In genomic region chr3:52458031-52458760, GRCh38 we compare ENCODE assay signal across 21 cellular contexts. TPM values are rescaled to one million over a fixed set of nuclear protein-coding genes. Genes with fewer than 3 reads are reported as not detected.
DNase-seq lines count a peak whose midpoint lies in the region; TF ChIP-seq lines count a peak whose summit lies in the region.
"Had no signal": no experiment of that assay in that cellular context is flagged by ENCODE, and none has a peak within 500 bp of the region (broad histone marks: within the 10 kb centered on the region; RNA-seq: fewer than 3 reads in every experiment).

No MANE protein-coding gene starts in this region.

- no peaks in the 10 kb centered on the region for H3K9me3 ChIP-seq in Loucy (ENCODE audit: insufficient read depth, low read depth, low read length)
- no peaks in the 10 kb centered on the region for H3K9me3 ChIP-seq in endodermal cell (ENCODE audit: control insufficient read depth, low read length)
- H3K9me3 ChIP-seq in tibial nerve = no peaks in the 10 kb centered on the region
- H3K9me3 ChIP-seq: heart right ventricle, thyroid gland had no signal

- H2AFZ ChIP-seq in Loucy (ENCODE audit: low read length) = no peak overlapping the region

- DNase-seq in activated CD4-positive, alpha-beta T cell treated with anti-CD3 and anti-CD28 coated beads, Interleukin-2, amount 10 ng/mL, durations not matched to agents 7 days and 5 days = no peak
- DNase-seq in activated CD4-positive, alpha-beta T cell treated with anti-CD3 and anti-CD28 coated beads, Interleukin-2, amount 50 U/mL, for 48 hours = no peak
- DNase-seq in endodermal cell = no peak
- no peak for DNase-seq in neural crest cell (ENCODE audit: low read depth, low spot score)
- DNase-seq in tibial nerve (ENCODE audit: low spot score in 2 of 2) = no peak
- DNase-seq in HCEC 1CT = no peak
- no peak for DNase-seq in middle frontal gyrus (ENCODE audit: extremely low spot score, low spot score)
- DNase-seq: ACHN; activated CD4-positive, alpha-beta T cell treated with anti-CD3 and anti-CD28 coated beads, Interleukin-2, amount 50 U/mL, for 4 hours; DMS79 treated with DMSO at 0.1 percent for 48 hours; effector memory CD4-positive, alpha-beta T cell; heart right ventricle; NCI-H1105; NCI-H2107; NCI-H748 treated with DMSO at 0.1 percent for 48 hours; stimulated activated naive CD4-positive, alpha-beta T cell; thyroid gland had no signal

- H3K4me1 Mint-ChIP-seq in activated CD4-positive, alpha-beta T cell treated with anti-CD3 and anti-CD28 coated beads, Interleukin-2, amount 10 ng/mL, durations not matched to agents 7 days and 5 days = peaks cover 39% of the 10 kb centered on the region
- H3K4me1 Mint-ChIP-seq in endodermal cell (peaks cover 29% of the 10 kb centered on the region), neural crest cell (peaks cover 37% of the 10 kb centered on the region)

- peak overlapping the region; percentile 83 for H3K4me2 ChIP-seq in Loucy (ENCODE audit: low read depth, low read length, poor library complexity, severe bottlenecking)
- H3K4me2 ChIP-seq: KMS-11 had no signal

- peaks cover 77% of the 10 kb centered on the region for H3K79me2 ChIP-seq in Loucy (ENCODE audit: insufficient read depth, low read length)

- H3K4me3 ChIP-seq in Loucy (ENCODE audit: low read length, poor library complexity, severe bottlenecking) = peak overlapping the region; percentile 82
- H3K4me3 ChIP-seq in endodermal cell (ENCODE audit: low read length) = peak overlapping the region; percentile 97
- no peak overlapping the region for H3K4me3 ChIP-seq in tibial nerve
- H3K4me3 ChIP-seq: heart right ventricle, SK-N-MC, thyroid gland had no signal

- H3K27ac ChIP-seq in endodermal cell (ENCODE audit: low read depth, low read length) (no peak overlapping the region), tibial nerve (no peak overlapping the region)
- H3K27ac ChIP-seq: KMS-11, SK-N-MC, thyroid gland had no signal

- POLR2A ChIA-PET in activated CD4-positive, alpha-beta T cell treated with anti-CD3 and anti-CD28 coated beads, Interleukin-2, amount 10 ng/mL, durations not matched to agents 7 days and 5 days (lab: Charles Lee) = no interaction called here

- 80 to 100% methylated on average over 3 to 6 of the region's 6 CpGs for WGBS in endodermal cell (ENCODE audit: insufficient coverage in 1 of 2, insufficient read length in 1 of 2), 2 experiments
- 79 to 80% methylated on average over 6 of the region's 6 CpGs for WGBS in tibial nerve, 2 donors

- H3K36me3 Mint-ChIP-seq in activated CD4-positive, alpha-beta T cell treated with anti-CD3 and anti-CD28 coated beads, Interleukin-2, amount 10 ng/mL, durations not matched to agents 7 days and 5 days (ENCODE audit: low read depth) = peaks cover 31% of the 10 kb centered on the region
- H3K36me3 Mint-ChIP-seq in endodermal cell (ENCODE audit: low read depth) (peaks cover 45% of the 10 kb centered on the region), neural crest cell (ENCODE audit: low read depth) (peaks cover 16% of the 10 kb centered on the region)

- H3K27ac Mint-ChIP-seq in activated CD4-positive, alpha-beta T cell treated with anti-CD3 and anti-CD28 coated beads, Interleukin-2, amount 10 ng/mL, durations not matched to agents 7 days and 5 days = peak overlapping the region; percentile 5
- H3K27ac Mint-ChIP-seq in endodermal cell (no peak overlapping the region), neural crest cell (ENCODE audit: unreplicated experiment) (no peak overlapping the region)

- no peaks in the 10 kb centered on the region for H3K27me3 Mint-ChIP-seq in activated CD4-positive, alpha-beta T cell treated with anti-CD3 and anti-CD28 coated beads, Interleukin-2, amount 10 ng/mL, durations not matched to agents 7 days and 5 days
- no peaks in the 10 kb centered on the region for H3K27me3 Mint-ChIP-seq in endodermal cell (ENCODE audit: insufficient read depth)
- no peaks in the 10 kb centered on the region for H3K27me3 Mint-ChIP-seq in neural crest cell (ENCODE audit: low read depth)
- H3K27me3 Mint-ChIP-seq: central memory CD8-positive, alpha-beta T cell had no signal

- no peaks in the 10 kb centered on the region for H3K9me2 ChIP-seq in Loucy (replicated peaks; ENCODE audit: low read depth, low read length)

- H3K9me3 Mint-ChIP-seq in activated CD4-positive, alpha-beta T cell treated with anti-CD3 and anti-CD28 coated beads, Interleukin-2, amount 10 ng/mL, durations not matched to agents 7 days and 5 days = no peaks in the 10 kb centered on the region
- H3K9me3 Mint-ChIP-seq in endodermal cell (no peaks in the 10 kb centered on the region), neural crest cell (no peaks in the 10 kb centered on the region)
- H3K9me3 Mint-ChIP-seq: central memory CD8-positive, alpha-beta T cell had no signal

- peaks cover 6% of the 10 kb centered on the region for H3K27me3 ChIP-seq in Loucy (ENCODE audit: insufficient read depth, low read length, poor library complexity, severe bottlenecking)
- no peaks in the 10 kb centered on the region for H3K27me3 ChIP-seq in endodermal cell (ENCODE audit: control insufficient read depth, insufficient read depth, low read length, poor library complexity, severe bottlenecking)
- no peaks in the 10 kb centered on the region for H3K27me3 ChIP-seq in tibial nerve
- H3K27me3 ChIP-seq: heart right ventricle, thyroid gland had no signal

- peaks cover 45% of the 10 kb centered on the region for H3K4me1 ChIP-seq in Loucy (ENCODE audit: insufficient read depth, low read length, poor library complexity, severe bottlenecking)
- peaks cover 8% of the 10 kb centered on the region for H3K4me1 ChIP-seq in endodermal cell (ENCODE audit: control insufficient read depth, insufficient read depth, low read length)
- H3K4me1 ChIP-seq in tibial nerve = peaks cover 0 to 52% (median 13%) of the 10 kb centered on the region in 4 donors

- CTCF ChIA-PET in activated CD4-positive, alpha-beta T cell treated with anti-CD3 and anti-CD28 coated beads, Interleukin-2, amount 10 ng/mL, durations not matched to agents 7 days and 5 days (lab: Charles Lee) = interaction anchor here (1.9 to 2.9 kb wide), 5 partner anchors 9 to 30 kb away, joined by 5 to 12 read pairs (median 7); no protein-coding TSS in a partner anchor

- H3K36me3 ChIP-seq in Loucy (ENCODE audit: insufficient read depth, low read length) (peaks cover 33% of the 10 kb centered on the region; the same call in 1 of the 2 replicates), endodermal cell (ENCODE audit: control insufficient read depth, insufficient read depth, low read length) (peaks cover 49% of the 10 kb centered on the region), tibial nerve (peaks cover 0 to 59% (median 0%) of the 10 kb centered on the region in 3 donors)

- TF ChIP-seq EP300 in tibial nerve (IDR thresholded peaks at IDR 0.05) = no peak

- H3K9ac ChIP-seq in Loucy (ENCODE audit: low read depth, low read length, poor library complexity, severe bottlenecking) (peak overlapping the region; percentile 99), endodermal cell (ENCODE audit: extremely low read depth, low read length, poor library complexity, severe bottlenecking) (no peak overlapping the region)
- H3K9ac ChIP-seq: KMS-11 had no signal

- TF ChIP-seq POLR2A in tibial nerve (IDR thresholded peaks at IDR 0.05) = no peak

- H3K4me3 Mint-ChIP-seq in activated CD4-positive, alpha-beta T cell treated with anti-CD3 and anti-CD28 coated beads, Interleukin-2, amount 10 ng/mL, durations not matched to agents 7 days and 5 days = no peak overlapping the region
- H3K4me3 Mint-ChIP-seq in endodermal cell = no peak overlapping the region
- H3K4me3 Mint-ChIP-seq in neural crest cell = peak overlapping the region; percentile 94
- H3K4me3 Mint-ChIP-seq: central memory CD8-positive, alpha-beta T cell had no signal

- H4K20me1 ChIP-seq in Loucy (ENCODE audit: insufficient read depth, low read length, poor library complexity, severe bottlenecking) = peaks cover 23% of the 10 kb centered on the region

- TF ChIP-seq CTCF in Loucy (conservative IDR thresholded peaks at IDR 0.05; ENCODE audit: low read length) (no peak), endodermal cell (conservative IDR thresholded peaks at IDR 0.05) (no peak), neural crest cell (conservative IDR thresholded peaks at IDR 0.05) (no peak), tibial nerve (IDR thresholded peaks at IDR 0.05) (no peak)

- H3F3A ChIP-seq in Loucy (ENCODE audit: low read depth) = no peaks in the 10 kb centered on the region

RNA-seq across cellular contexts. Expression of gene NISCH, which starts 2.8 kb away (rescaled TPM):
- 10 to 100 TPM; 94.5 TPM for total RNA-seq in activated CD4-positive, alpha-beta T cell treated with anti-CD3 and anti-CD28 coated beads, Interleukin-2, amount 10 ng/mL, durations not matched to agents 7 days and 5 days
- total RNA-seq in endodermal cell = 100 to 1,000 TPM; 151 to 156 TPM
- 124 TPM for polyA plus RNA-seq in endodermal cell (2013, experiment 1 of 2)
- 99.4 TPM for polyA plus RNA-seq in endodermal cell (2013, experiment 2 of 2)
- total RNA-seq in neural crest cell = 161 and 166 TPM in 2 replicates
- 100 to 1,000 TPM; 192 to 305 (median 232) TPM for total RNA-seq in tibial nerve

RNA-seq across cellular contexts. Expression of gene TNNC1, which starts 4.4 kb away (rescaled TPM):
- 1 to 10 TPM; 1.5 to 2.1 TPM for total RNA-seq in activated CD4-positive, alpha-beta T cell treated with anti-CD3 and anti-CD28 coated beads, Interleukin-2, amount 10 ng/mL, durations not matched to agents 7 days and 5 days
- 10 to 100 TPM; 44.8 to 64.6 TPM for total RNA-seq in endodermal cell
- polyA plus RNA-seq in endodermal cell (2013, experiment 1 of 2) = 30.4 TPM
- polyA plus RNA-seq in endodermal cell (2013, experiment 2 of 2) = 36.1 TPM
- 0.45 TPM in 1 of 2 replicates, not detected in the other for total RNA-seq in neural crest cell
- total RNA-seq in tibial nerve = 100 to 1,000 TPM; 235 to 624 (median 535) TPM

RNA-seq across cellular contexts. Expression of gene SEMA3G, which starts 13.3 kb away (rescaled TPM):
- under 1 TPM in 1 of 2 experiments, not detected in 1; 0.15 TPM for total RNA-seq in activated CD4-positive, alpha-beta T cell treated with anti-CD3 and anti-CD28 coated beads, Interleukin-2, amount 10 ng/mL, durations not matched to agents 7 days and 5 days
- total RNA-seq in endodermal cell = 1 to 10 TPM; 2.5 to 8.6 TPM
- polyA plus RNA-seq in endodermal cell (2013, experiment 1 of 2) = 1.9 TPM
- polyA plus RNA-seq in endodermal cell (2013, experiment 2 of 2) = 1.5 TPM
- 4.1 and 5.2 TPM in 2 replicates for total RNA-seq in neural crest cell
- total RNA-seq in tibial nerve = 10 to 100 TPM; 11.5 to 67.5 (median 32.7) TPM

RNA-seq across cellular contexts. Expression of gene STAB1, which starts 36.9 kb away (rescaled TPM):
- under 1 TPM; 0.02 to 0.15 TPM for total RNA-seq in activated CD4-positive, alpha-beta T cell treated with anti-CD3 and anti-CD28 coated beads, Interleukin-2, amount 10 ng/mL, durations not matched to agents 7 days and 5 days
- total RNA-seq in endodermal cell (under 1 TPM; 0.24 to 0.55 TPM), neural crest cell (0.11 and 0.16 TPM in 2 replicates), tibial nerve (100 to 1,000 TPM; 167 to 527 (median 264) TPM)
- 0.21 TPM for polyA plus RNA-seq in endodermal cell (2013, experiment 1 of 2)
- polyA plus RNA-seq in endodermal cell (2013, experiment 2 of 2) = 0.04 TPM

RNA-seq across cellular contexts. Expression of gene PHF7, which starts 47.7 kb away (rescaled TPM):
- total RNA-seq in activated CD4-positive, alpha-beta T cell treated with anti-CD3 and anti-CD28 coated beads, Interleukin-2, amount 10 ng/mL, durations not matched to agents 7 days and 5 days = 10 to 100 TPM; 14.0 to 16.5 TPM
- 10 to 100 TPM; 10.9 to 12.7 TPM for total RNA-seq in endodermal cell
- 15.3 TPM for polyA plus RNA-seq in endodermal cell (2013, experiment 1 of 2)
- polyA plus RNA-seq in endodermal cell (2013, experiment 2 of 2) = 17.0 TPM
- total RNA-seq in neural crest cell = 8.5 and 9.9 TPM in 2 replicates
- total RNA-seq in tibial nerve = 10 to 100 TPM in 2 of 4 donors, 1 to 10 TPM in 2; 7.2 to 23.5 (median 12.1) TPM

Comparison
In these comparisons a context has a peak if more than half of its experiments do, and no peak if none do; other contexts are left out.
1. H3K4me3 ChIP-seq: peak in Loucy (single experiment) and endodermal cell (single experiment); none in tibial nerve (0 of 4).
2. RNA of gene TNNC1, which starts 4.4 kb away (total RNA-seq): 235 to 624 TPM in tibial nerve and 44.8 to 64.6 TPM in endodermal cell; 1.5 to 2.1 TPM in activated CD4-positive, alpha-beta T cell treated with anti-CD3 and anti-CD28 coated beads, Interleukin-2, amount 10 ng/mL, durations not matched to agents 7 days and 5 days and 0.45 TPM in neural crest cell; every median in the first group is over 10 times any median in the second.